8 cellular contexts compared by ENCODE assay signal in the genomic region with DNA sequence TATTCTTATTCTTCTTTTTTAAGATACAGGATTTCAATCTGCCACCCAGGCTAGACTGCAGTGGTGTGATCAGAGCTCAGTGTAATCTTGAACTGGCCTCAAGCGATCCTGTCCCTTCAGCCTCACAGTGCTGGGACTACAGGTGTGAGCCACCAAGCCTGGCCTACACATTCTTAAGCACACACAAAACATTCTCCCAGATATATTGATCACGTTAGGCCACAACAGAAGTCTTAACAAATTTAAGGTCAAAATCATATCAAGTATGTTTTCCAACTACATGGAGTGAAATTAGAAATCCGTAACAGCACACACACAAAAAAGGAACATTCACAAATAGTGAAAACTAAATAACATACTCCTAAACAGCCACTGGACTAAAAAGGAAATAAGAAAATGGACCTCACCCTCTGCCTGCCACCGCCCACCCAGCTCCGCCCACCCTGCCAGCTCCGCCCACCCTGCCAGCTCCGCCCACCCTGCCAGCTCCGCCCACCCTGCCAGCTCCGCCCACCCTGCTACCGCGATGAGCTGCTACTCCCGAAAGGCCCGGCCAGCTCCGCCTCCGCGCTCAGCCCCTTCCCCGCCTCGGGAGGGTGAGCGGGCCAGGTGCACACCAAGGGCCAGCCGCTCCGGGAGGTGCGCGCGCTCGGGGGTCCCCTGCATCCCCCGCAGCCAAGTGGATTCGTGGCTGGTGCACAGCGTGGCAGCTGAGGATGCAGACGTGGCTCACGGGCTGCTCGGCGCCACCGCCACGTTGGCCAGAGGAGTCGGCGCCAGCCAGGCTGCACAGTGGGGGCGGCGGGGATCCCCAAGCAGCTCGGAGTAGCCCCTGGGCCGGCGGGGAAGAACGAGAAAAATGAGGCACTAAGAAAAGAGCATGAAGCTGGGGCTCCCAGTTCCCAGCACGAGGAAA. TPM values are rescaled to one million over a fixed set of nuclear protein-coding genes. Genes with fewer than 3 reads are reported as not detected.
DNase-seq lines count a peak whose midpoint lies in the region; ATAC-seq and TF ChIP-seq lines count a peak whose summit lies in the region.

No MANE protein-coding gene starts in this region.

- ATAC-seq in GM21381 (IDR thresholded peaks at IDR 0.05; ENCODE audit: unreplicated experiment) (peak; percentile 84), sciatic nerve (peak; percentile 98)

- in situ Hi-C loops in astrocyte of the cerebellum (cut with HindIII; ENCODE audit: low sequenced_read_pairs): no loop called here

- H3K9me3 Mint-ChIP-seq in Caco-2 (ENCODE audit: unreplicated experiment): peaks cover 28% of the 10 kb centered on the region

- H3K27ac ChIP-seq in HUES48 (ENCODE audit: low read depth, low read length): peak overlapping the region; percentile 57

- H3K4me3 Mint-ChIP-seq in Caco-2 (ENCODE audit: unreplicated experiment): peak overlapping the region; percentile 78

- DNase-seq in Caco-2: peak; percentile 77 to 79
- peak; percentile 68 for DNase-seq in T-helper 22 cell (ENCODE audit: low read depth)
- peak; percentile 4 for DNase-seq in astrocyte of the cerebellum (ENCODE audit: low read depth)
- DNase-seq in hippocampal formation (lab: John Stamatoyannopoulos, UW): peak; percentile 18 to 52
- DNase-seq in sciatic nerve (ENCODE audit: low spot score): peak; percentile 88
- no peak for DNase-seq in NCI-H446 treated with DMSO at 0.1 percent for 48 hours (lab: John Stamatoyannopoulos, UW)

- no peaks in the 10 kb centered on the region for H3K36me3 ChIP-seq in Caco-2 (ENCODE audit: control insufficient read depth, insufficient read depth, low read length)
- H3K36me3 ChIP-seq in HUES48 (ENCODE audit: control insufficient read depth, insufficient read depth, low read length): no peaks in the 10 kb centered on the region

- peak overlapping the region; percentile 92 for H3K9ac ChIP-seq in HUES48 (ENCODE audit: low read depth, low read length)

- H3K4me3 ChIP-seq in Caco-2 (ENCODE audit: low read depth, low read length) (peak overlapping the region; percentile 55), HUES48 (ENCODE audit: low read depth, low read length) (peak overlapping the region; percentile 84), astrocyte of the cerebellum (ENCODE audit: low read depth, low read length) (peak overlapping the region; percentile 56)

- H3K9me3 ChIP-seq in Caco-2 (no peaks in the 10 kb centered on the region), HUES48 (ENCODE audit: control insufficient read depth, insufficient read depth, low read length) (peaks cover 7% of the 10 kb centered on the region)

- H3K36me3 Mint-ChIP-seq in Caco-2 (ENCODE audit: insufficient read depth, unreplicated experiment): peaks cover 19% of the 10 kb centered on the region

- no peaks in the 10 kb centered on the region for H3K27me3 Mint-ChIP-seq in Caco-2 (ENCODE audit: insufficient read depth, unreplicated experiment)

- H3K4me1 ChIP-seq in Caco-2 (peaks cover 18% of the 10 kb centered on the region), HUES48 (ENCODE audit: control insufficient read depth, insufficient read depth, low read length) (peaks cover 31% of the 10 kb centered on the region)

- POLR2A ChIA-PET in Caco-2 (lab: Charles Lee): interaction anchor here (0.6 to 1.2 kb wide), 4 partner anchors 49 to 116 kb away, joined by 3 to 8 read pairs (median 3); a partner anchor contains a TSS

- BruUV-seq in Caco-2 (replicated peaks; lab: Mats Ljungman, UMichigan): no TSS peak

- no peak for TF ChIP-seq CTCF in Caco-2 (IDR thresholded peaks at IDR 0.05; ENCODE audit: insufficient read depth in 1 of 2, low read depth in 1 of 2, low read length in 1 of 2, severe bottlenecking in 1 of 2, unreplicated experiment in 1 of 2)
- TF ChIP-seq CTCF in astrocyte of the cerebellum (IDR thresholded peaks at IDR 0.05; ENCODE audit: low read depth, low read length, missing control alignments): no peak

- peaks cover 12% of the 10 kb centered on the region for H3K4me1 Mint-ChIP-seq in Caco-2 (ENCODE audit: low read depth, unreplicated experiment)

- CTCF ChIA-PET in Caco-2 (lab: Charles Lee): interaction anchor here (0.5 to 1.4 kb wide), 6 partner anchors 11 to 229 kb away, joined by 3 to 8 read pairs (median 5); no protein-coding TSS in a partner anchor

- intact Hi-C loops in Caco-2 (cut with micrococcal nuclease; ENCODE audit: unreplicated experiment): loop anchor here (1.0 to 2.0 kb wide), 2 partner anchors 27 to 42 kb away; a partner anchor contains a TSS
- intact Hi-C loops in sciatic nerve (cut with DNase I): no loop called here

- H3K27me3 ChIP-seq in Caco-2 (replicated peaks; ENCODE audit: control insufficient read depth, insufficient read depth, low read length) (no peaks in the 10 kb centered on the region), HUES48 (ENCODE audit: control insufficient read depth, insufficient read depth, low read length) (no peaks in the 10 kb centered on the region)

- H3K27ac Mint-ChIP-seq in Caco-2 (ENCODE audit: unreplicated experiment): peak overlapping the region; percentile 48

RNA-seq across cellular contexts. Expression of a gene that starts 41.2 kb away (rescaled TPM):
- 11.9 and 12.1 TPM in 2 replicates for total RNA-seq in Caco-2 (2022)
- total RNA-seq in sciatic nerve: 9.5 TPM

RNA-seq across cellular contexts. Expression of a gene that starts 41.6 kb away (rescaled TPM):
- total RNA-seq in Caco-2 (2022) (1.2 and 1.8 TPM in 2 replicates), sciatic nerve (2.0 TPM)
